Comparison of ENCODE assay signal across 15 cellular contexts in genomic region chr10:94997763-94998174, GRCh38. TPM values are rescaled to one million over a fixed set of nuclear protein-coding genes. Genes with fewer than 3 reads are reported as not detected.
"Had no signal": no experiment of that assay in that cellular context is flagged by ENCODE, and none has a peak within 500 bp of the region (broad histone marks: within the 10 kb centered on the region; RNA-seq: fewer than 3 reads in every experiment).

No MANE protein-coding gene starts in this region.

- H3K4me1 Mint-ChIP-seq: central memory CD8-positive, alpha-beta T cell; neural crest cell had no signal

- H3K36me3 ChIP-seq: pancreas, tibial artery, vagina had no signal

- ATAC-seq: activated CD4-positive, CD25-positive, alpha-beta regulatory T cell treated with anti-CD3 and anti-CD28 coated beads, Interleukin-2, amount 50 U/mL, for 24 hours; body of pancreas; left ventricle myocardium superior; pancreas had no signal

- H3K4me3 Mint-ChIP-seq: activated naive CD4-positive, alpha-beta T cell treated with anti-CD3 and anti-CD28 coated beads for 36 hours; central memory CD8-positive, alpha-beta T cell; neural crest cell had no signal

- H3K27ac Mint-ChIP-seq: activated naive CD4-positive, alpha-beta T cell treated with anti-CD3 and anti-CD28 coated beads for 36 hours had no signal

- H3K4me3 ChIP-seq: body of pancreas, hepatocyte, pancreas, skin epidermis, tibial artery, vagina had no signal

- H3K4me1 ChIP-seq: body of pancreas, pancreas, tibial artery, vagina had no signal

- H3K9me3 Mint-ChIP-seq: neural crest cell had no signal

- DNase-seq: activated naive CD4-positive, alpha-beta T cell treated with anti-CD3 and anti-CD28 coated beads for 36 hours; body of pancreas; cortex of kidney; effector memory CD4-positive, alpha-beta T cell; left ventricle myocardium superior; pancreas; T-helper 2 cell; tibial artery had no signal

- H3K9me3 ChIP-seq: body of pancreas, pancreas, tibial artery, vagina had no signal

- H3K27me3 ChIP-seq: body of pancreas, hepatocyte, pancreas, tibial artery, vagina had no signal

- H3K27ac ChIP-seq: body of pancreas, epithelial cell of prostate, hepatocyte, pancreas, skin epidermis, tibial artery, vagina had no signal

RNA-seq across cellular contexts. Expression of gene CYP2C9, which starts 59.3 kb away (rescaled TPM):
- total RNA-seq: activated naive CD4-positive, alpha-beta T cell treated with anti-CD3 and anti-CD28 coated beads for 36 hours; left ventricle myocardium superior; neural crest cell had no signal
